In genomic region chr15:33201376-33202189, GRCh38 we compare ENCODE assay signal across 8 cellular contexts. TPM values are rescaled to one million over a fixed set of nuclear protein-coding genes. Genes with fewer than 3 reads are reported as not detected.
DNase-seq lines count a peak whose midpoint lies in the region; ATAC-seq and TF ChIP-seq lines count a peak whose summit lies in the region.

No MANE protein-coding gene starts in this region.

- peak; percentile 73 for ATAC-seq in lung (ENCODE audit: insufficient read depth, low FRiP score)

- H3K36me3 ChIP-seq in H7 (replicated peaks; ENCODE audit: control insufficient read depth, insufficient read depth, low read length), result no peaks in the 10 kb centered on the region
- no peaks in the 10 kb centered on the region for H3K36me3 ChIP-seq in MG63
- no peaks in the 10 kb centered on the region for H3K36me3 ChIP-seq in lung (ENCODE audit: control insufficient read depth in 2 of 2, insufficient read depth in 2 of 2, low read length in 2 of 2)
- H3K36me3 ChIP-seq in uterus, result no peaks in the 10 kb centered on the region

- peak; percentile 44 for DNase-seq in H7
- DNase-seq in MG63, result peak; percentile 49
- peak in 1 of 2 donors; percentile 43 for DNase-seq in cardiac fibroblast (ENCODE audit: low read depth in 2 of 2)
- DNase-seq in lung (ENCODE audit: low spot score), result peak; percentile 61
- peak; percentile 8 to 35 for DNase-seq in stimulated activated CD8-positive, alpha-beta memory T cell treated with anti-CD3 and anti-CD28 coated beads, Interleukin-2, amount 100 ng/mL, for 1 hour (ENCODE audit: low read depth in 2 of 2)
- DNase-seq in uterus, result no peak

- intact Hi-C loops in uterus (cut with DNase I; ENCODE audit: low total_unique reads), result no loop called here

- H3K4me3 ChIP-seq in H7 (ENCODE audit: insufficient read depth, low read depth, low read length), result no peak overlapping the region
- H3K4me3 ChIP-seq in MG63, result peak overlapping the region; percentile 37
- H3K4me3 ChIP-seq in WI38 (ENCODE audit: low read depth, low read length), result peak overlapping the region; percentile 37
- H3K4me3 ChIP-seq in cardiac fibroblast (replicated peaks in 1 of 2; ENCODE audit: low read depth in 2 of 2, low read length in 2 of 2), result no peak overlapping the region
- no peak overlapping the region for H3K4me3 ChIP-seq in lung
- H3K4me3 ChIP-seq in uterus, result no peak overlapping the region

- peak; percentile 27 for TF ChIP-seq CTCF in GM12874 (IDR thresholded peaks at IDR 0.05; ENCODE audit: insufficient read depth, low read depth, low read length)
- TF ChIP-seq CTCF in WI38 (IDR thresholded peaks at IDR 0.05; ENCODE audit: low read depth, low read length), result no peak
- peak; percentile 12 for TF ChIP-seq CTCF in cardiac fibroblast (IDR thresholded peaks at IDR 0.05; ENCODE audit: low read depth, low read length)
- TF ChIP-seq CTCF in lung (IDR thresholded peaks at IDR 0.05; ENCODE audit: control extremely low read depth, extremely low read depth), result no peak
- TF ChIP-seq CTCF in uterus (IDR thresholded peaks at IDR 0.05), result no peak

- no peaks in the 10 kb centered on the region for H3K9me3 ChIP-seq in MG63
- H3K9me3 ChIP-seq in lung (ENCODE audit: control insufficient read depth in 2 of 2, insufficient read depth in 1 of 2, low read length in 1 of 2), result no peaks in the 10 kb centered on the region
- H3K9me3 ChIP-seq in uterus, result no peaks in the 10 kb centered on the region

- H3K4me1 ChIP-seq in lung (ENCODE audit: control insufficient read depth in 2 of 2, insufficient read depth in 2 of 2, low read length in 2 of 2), result peaks cover 0 to 2% of the 10 kb centered on the region in 2 donors
- no peaks in the 10 kb centered on the region for H3K4me1 ChIP-seq in uterus

- no peak overlapping the region for H3K27ac ChIP-seq in lung (ENCODE audit: low read depth in 1 of 2, low read length in 1 of 2)
- no peak overlapping the region for H3K27ac ChIP-seq in uterus

- 42 to 43% methylated on average over 11 of the region's 11 CpGs for WGBS in lung, 2 donors

- TF ChIP-seq POLR2A in uterus (IDR thresholded peaks at IDR 0.05), result no peak

- H3K27me3 ChIP-seq in H7 (ENCODE audit: control insufficient read depth, insufficient read depth, low read length), result no peaks in the 10 kb centered on the region
- H3K27me3 ChIP-seq in MG63, result no peaks in the 10 kb centered on the region
- H3K27me3 ChIP-seq in lung (ENCODE audit: control insufficient read depth, insufficient read depth), result no peaks in the 10 kb centered on the region
- no peaks in the 10 kb centered on the region for H3K27me3 ChIP-seq in uterus

RNA-seq across cellular contexts. Expression of gene FMN1, which starts 7.1 kb away (rescaled TPM):
- total RNA-seq in H7 (2014; rRNA removed; shearing (Covaris generic)), result 1.7 and 5.2 TPM in 2 replicates
- total RNA-seq in MG63 (2014; rRNA removed; shearing (Covaris generic); ENCODE audit: low replicate concordance), result 0.25 and 9.0 TPM in 2 replicates
- total RNA-seq in lung (10 to 100 TPM; 23.7 to 45.2 TPM), uterus (1 to 10 TPM; 1.3 to 9.3 (median 5.0) TPM)
- 1 to 10 TPM; 4.6 to 7.7 TPM for polyA plus RNA-seq in lung

Comparison
In these comparisons a context has a peak if more than half of its experiments do, and no peak if none do; other contexts are left out.
1. CTCF ChIP-seq: peak in GM12874 (single experiment) and cardiac fibroblast (single experiment); none in WI38 (single experiment), lung (single experiment) and uterus (0 of 4).
2. DNase-seq: peak in H7 (single experiment), MG63 (single experiment), lung (single experiment) and stimulated activated CD8-positive, alpha-beta memory T cell treated with anti-CD3 and anti-CD28 coated beads, Interleukin-2, amount 100 ng/mL, for 1 hour (2 of 2); none in uterus (0 of 2).
3. H3K4me3 ChIP-seq: peak in MG63 (single experiment) and WI38 (single experiment); none in H7 (single experiment), cardiac fibroblast (0 of 2), lung (single experiment) and uterus (0 of 2).